In the genomic region with DNA sequence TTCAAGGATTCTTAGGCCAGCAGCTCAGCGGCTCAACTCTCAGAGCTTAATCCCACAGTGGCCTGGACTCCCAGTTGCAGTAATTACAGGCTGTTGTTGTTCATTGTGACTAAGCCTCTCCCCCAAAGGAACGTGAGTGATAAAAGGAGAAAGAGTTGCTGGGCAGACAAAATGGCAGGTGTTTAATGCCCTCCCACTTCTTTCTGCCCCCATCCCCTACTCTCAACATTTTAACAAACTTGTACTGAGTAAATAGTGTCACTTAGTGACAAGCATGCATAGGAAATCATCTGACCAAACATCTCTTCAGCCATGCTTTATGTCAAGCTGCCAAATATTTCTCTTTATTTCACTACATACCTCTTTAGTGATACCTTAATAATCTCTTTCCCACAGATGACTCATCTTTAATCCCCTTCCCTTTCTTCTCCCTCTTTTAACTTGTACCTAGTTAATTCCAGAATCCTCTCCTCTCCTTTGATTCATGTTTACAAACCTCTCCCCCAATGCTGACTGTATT, we compare ENCODE assay signal across 13 cellular contexts. TPM values are rescaled to one million over a fixed set of nuclear protein-coding genes. Genes with fewer than 3 reads are reported as not detected.
DNase-seq lines count a peak whose midpoint lies in the region; FAIRE-seq and TF ChIP-seq lines count a peak whose summit lies in the region.
"Had no signal": no experiment of that assay in that cellular context is flagged by ENCODE, and none has a peak within 500 bp of the region (broad histone marks: within the 10 kb centered on the region; RNA-seq: fewer than 3 reads in every experiment).

No MANE protein-coding gene starts in this region.

- H3K79me2 ChIP-seq in H1 (ENCODE audit: control insufficient read depth in 1 of 2, insufficient read depth in 2 of 2, low read length in 2 of 2), result no peaks in the 10 kb centered on the region

- no peak overlapping the region for H3K4me2 ChIP-seq in H1 (ENCODE audit: insufficient read depth in 1 of 2, low read depth in 2 of 2, low read length in 2 of 2)

- no peak for TF ChIP-seq RAD21 in H1 (IDR thresholded peaks at IDR 0.05 in 1 of 2, conservative IDR thresholded peaks at IDR 0.05 in 1 of 2; ENCODE audit: low read depth in 2 of 2, low read length in 2 of 2)

- TF ChIP-seq POLR2A in H1 (IDR thresholded peaks at IDR 0.05; ENCODE audit: control extremely low read depth in 1 of 2, low read depth in 2 of 2, low read length in 2 of 2) (no peak), ovary (IDR thresholded peaks at IDR 0.05) (no peak)

- no peak overlapping the region for H2BK12ac ChIP-seq in H1 (ENCODE audit: low read depth, low read length)

- intact Hi-C loops in ovary (cut with DNase I), result no loop called here

- H2BK120ac ChIP-seq in H1 (replicated peaks; ENCODE audit: low read depth, low read length), result no peak overlapping the region

- H2AFZ ChIP-seq in H1 (ENCODE audit: low read length), result no peak overlapping the region

- no peaks in the 10 kb centered on the region for H4K20me1 ChIP-seq in H1 (replicated peaks in 1 of 2; ENCODE audit: control insufficient read depth in 1 of 2, insufficient read depth in 2 of 2, low read length in 2 of 2)

- H4K5ac ChIP-seq in H1 (ENCODE audit: insufficient read length, low read depth, low read length), result no peak overlapping the region

- H3K4me1 ChIP-seq in H1 (replicated peaks in 1 of 4; ENCODE audit: control insufficient read depth in 3 of 4, insufficient read depth in 4 of 4, low read length in 3 of 4), result no peaks in the 10 kb centered on the region
- no peaks in the 10 kb centered on the region for H3K4me1 ChIP-seq in ovary (ENCODE audit: insufficient read depth)

- H3K18ac ChIP-seq in H1 (ENCODE audit: extremely low read depth, low read length), result no peak overlapping the region

- H3K9ac ChIP-seq in H1 (replicated peaks in 1 of 4; ENCODE audit: extremely low read depth in 1 of 4, low read depth in 3 of 4, low read length in 3 of 4), result no peak overlapping the region

- H3K36me3 ChIP-seq in H1 (ENCODE audit: control insufficient read depth in 2 of 4, insufficient read depth in 4 of 4, low read length in 3 of 4), result no peaks in the 10 kb centered on the region; a peak in 1 of 8 replicates
- no peaks in the 10 kb centered on the region for H3K36me3 ChIP-seq in ovary

- H3K9me3 ChIP-seq in H1 (ENCODE audit: insufficient read depth in 2 of 2, low read depth in 1 of 2, low read length in 1 of 2) (peaks cover 5 to 15% of the 10 kb centered on the region in 2 experiments), ovary (no peaks in the 10 kb centered on the region)

- POLR2A ChIA-PET in H1 (lab: Charles Lee; ENCODE audit: partially characterized antibody), result no interaction called here

- H4K91ac ChIP-seq in H1 (replicated peaks; ENCODE audit: insufficient read length, low read length), result no peak overlapping the region

- no peak overlapping the region for H2BK5ac ChIP-seq in H1 (ENCODE audit: low read depth, low read length)

- H3K4ac ChIP-seq in H1 (replicated peaks; ENCODE audit: insufficient read length, low read depth, low read length), result no peak overlapping the region

- no peak overlapping the region for H3K56ac ChIP-seq in H1 (replicated peaks; ENCODE audit: insufficient read length, low read depth, low read length)

- H2AK5ac ChIP-seq in H1 (ENCODE audit: low read depth, low read length), result no peak overlapping the region

- peak; percentile 53 for DNase-seq in H4 (ENCODE audit: low spot score)
- DNase-seq in NCI-H69 (lab: John Stamatoyannopoulos, UW), result peak; percentile 93
- no peak for DNase-seq in H1 (ENCODE audit: low read depth in 1 of 2, low spot score in 2 of 2)
- peak; percentile 56 for DNase-seq in non-pigmented ciliary epithelial cell (ENCODE audit: low read depth)
- DNase-seq in NCI-H128 (lab: John Stamatoyannopoulos, UW; ENCODE audit: unreplicated experiment), result no peak
- DNase-seq in globus pallidus (ENCODE audit: low spot score), result no peak
- DNase-seq in ovary, result no peak
- DNase-seq: activated CD8-positive, alpha-beta T cell treated with anti-CD3 and anti-CD28 coated beads, Interleukin-2, amount 10 ng/mL, durations not matched to agents 7 days and 5 days; aorta; COR-L47; erythroblast; left cardiac atrium; NCI-H446 had no signal

- no peak for FAIRE-seq in H1 (lab: Jason Lieb, UNC)

- H2BK15ac ChIP-seq in H1 (ENCODE audit: low read length), result no peak overlapping the region

- H3K14ac ChIP-seq in H1 (ENCODE audit: insufficient read length), result no peak overlapping the region

- CTCF ChIA-PET in H1 (lab: Charles Lee; ENCODE audit: partially characterized antibody), result interaction anchor here (1.0 to 2.1 kb wide), 2 partner anchors 16 to 63 kb away, joined by 5 read pairs; no protein-coding TSS in a partner anchor

- WGBS in H1 (ENCODE audit: extremely low coverage in 1 of 2, insufficient coverage in 1 of 2, insufficient read length in 1 of 2, insufficient replicate concordance in 2 of 2, low coverage in 1 of 2, low lambda C conversion rate in 2 of 2, missing lambda C conversion rate in 1 of 2), 2 experiments, result 67% methylated on average over 2 of the region's 2 CpGs; no CpG with 5 or more reads in 1 of the 2 experiments
- 24 to 28% (median 28%) methylated on average over 2 of the region's 2 CpGs for WGBS in ovary, 3 donors

- H3K27me3 ChIP-seq in H1 (replicated peaks in 1 of 4; ENCODE audit: control insufficient read depth in 3 of 4, extremely low read depth in 1 of 4, insufficient read depth in 3 of 4, low read length in 3 of 4) (no peaks in the 10 kb centered on the region), ovary (no peaks in the 10 kb centered on the region)

- TF ChIP-seq CTCF in H1 (IDR thresholded peaks at IDR 0.05; ENCODE audit: control extremely low read depth in 1 of 3, insufficient read depth in 1 of 3, low read depth in 1 of 3, low read length in 3 of 3), result no peak
- TF ChIP-seq CTCF in ovary (IDR thresholded peaks at IDR 0.05), result no peak

- H3K4me3 ChIP-seq in H1 (ENCODE audit: extremely low read depth in 1 of 4, insufficient read depth in 2 of 4, low read depth in 3 of 4, low read length in 4 of 4) (no peak overlapping the region), ovary (no peak overlapping the region)

- no peaks in the 10 kb centered on the region for H3K23me2 ChIP-seq in H1 (ENCODE audit: low read depth, low read length)

- no peaks in the 10 kb centered on the region for H3K79me1 ChIP-seq in H1 (ENCODE audit: low read depth, low read length)

- no peak overlapping the region for H4K8ac ChIP-seq in H1 (ENCODE audit: extremely low read depth, insufficient read depth, low read length)

- TF ChIP-seq EP300 in H1 (IDR thresholded peaks at IDR 0.05; ENCODE audit: borderline replicate concordance in 1 of 2, low read depth in 2 of 2, low read length in 2 of 2), result no peak
- no peak for TF ChIP-seq EP300 in ovary (IDR thresholded peaks at IDR 0.05)

- H2BK20ac ChIP-seq in H1 (ENCODE audit: low read length), result no peak overlapping the region

- H3K27ac ChIP-seq in H1 (ENCODE audit: low read depth, low read length), result no peak overlapping the region
- H3K27ac ChIP-seq in ovary, result no peak overlapping the region

- H3K23ac ChIP-seq in H1 (ENCODE audit: insufficient read length), result no peak overlapping the region

TF ChIP-seq in H1, 55 proteins besides CTCF, POLR2A, EP300 and RAD21:
- peak; percentile 35; the same call in 1 of the 2 replicates for TF ChIP-seq JUND (IDR thresholded peaks at IDR 0.05; ENCODE audit: low read length)
- TF ChIP-seq BACH1 (IDR thresholded peaks at IDR 0.05; ENCODE audit: low read length), result no peak
- TF ChIP-seq BCL11A (IDR thresholded peaks at IDR 0.05; ENCODE audit: low read depth in 2 of 2, low read length in 2 of 2), result no peak
- no peak for TF ChIP-seq SRF (IDR thresholded peaks at IDR 0.05; ENCODE audit: low read depth, low read length)

RNA-seq across cellular contexts. Expression of a gene that starts 12.4 kb away (rescaled TPM):
- total RNA-seq in H4 (2014; rRNA removed; shearing (Covaris generic)), result 15.4 and 18.5 TPM in 2 replicates
- total RNA-seq in H1 (2021; fragmentation: NEBNext Ultra II Directional; extraction: Animal tissue kit (Norgen Biotek cat#: 25700)), result 11.1 and 12.6 TPM in 2 replicates
- polyA plus RNA-seq in H1 (2011; rRNA removed) (2.5 and 4.5 TPM in 2 replicates), ovary (10 to 100 TPM in 1 of 2 donors, 1 to 10 TPM in 1; 8.4 to 10.6 TPM)
- 7.7 TPM for polyA plus RNA-seq in H1 (2011; cell fraction: cytosol; rRNA removed)
- 2.1 TPM for polyA plus RNA-seq in H1 (2011; cell fraction: nucleus; rRNA removed)
- 8.5 to 17.8 TPM (median 10.0 TPM) in 4 replicates for polyA plus RNA-seq in H1 (2012, experiment 1 of 2)
- polyA plus RNA-seq in H1 (2012, experiment 2 of 2), result 0.37 TPM
- polyA plus RNA-seq in H1 (2013, experiment 1 of 2), result 8.8 TPM
- 9.0 TPM for polyA plus RNA-seq in H1 (2013, experiment 2 of 2)
- 7.9 and 9.0 TPM in 2 replicates for polyA minus RNA-seq in H1 (2011; rRNA and poly(A)+ RNA removed)
- 4.1 TPM for polyA minus RNA-seq in H1 (2011; cell fraction: cytosol; rRNA and poly(A)+ RNA removed)
- polyA minus RNA-seq in H1 (2011; cell fraction: nucleus; rRNA and poly(A)+ RNA removed), result 19.7 TPM
- total RNA-seq in ovary, result 10 to 100 TPM in 3 of 7 donors, 1 to 10 TPM in 4; 2.8 to 17.8 (median 9.9) TPM

RNA-seq across cellular contexts. Expression of a gene that starts 47.8 kb away (rescaled TPM):
- total RNA-seq in H4 (2014; rRNA removed; shearing (Covaris generic)), result 15.8 and 17.3 TPM in 2 replicates
- total RNA-seq in H1 (2021; fragmentation: NEBNext Ultra II Directional; extraction: Animal tissue kit (Norgen Biotek cat#: 25700)), result 25.2 and 26.3 TPM in 2 replicates
- polyA plus RNA-seq in H1 (2011; rRNA removed) (2.9 and 6.2 TPM in 2 replicates), ovary (10 to 100 TPM; 22.1 to 31.4 TPM)
- 7.1 TPM for polyA plus RNA-seq in H1 (2011; cell fraction: cytosol; rRNA removed)
- polyA plus RNA-seq in H1 (2011; cell fraction: nucleus; rRNA removed), result 8.0 TPM
- polyA plus RNA-seq in H1 (2012, experiment 1 of 2), result 12.4 to 24.2 TPM (median 14.1 TPM) in 4 replicates
- 1.0 TPM for polyA plus RNA-seq in H1 (2012, experiment 2 of 2)
- 17.6 TPM for polyA plus RNA-seq in H1 (2013, experiment 1 of 2)
- 14.5 TPM for polyA plus RNA-seq in H1 (2013, experiment 2 of 2)
- polyA minus RNA-seq in H1 (2011; rRNA and poly(A)+ RNA removed), result 15.3 and 16.9 TPM in 2 replicates
- 18.3 TPM for polyA minus RNA-seq in H1 (2011; cell fraction: cytosol; rRNA and poly(A)+ RNA removed)
- 41.2 TPM for polyA minus RNA-seq in H1 (2011; cell fraction: nucleus; rRNA and poly(A)+ RNA removed)
- 10 to 100 TPM; 46.3 to 92.8 (median 60.9) TPM for total RNA-seq in ovary

Comparison
In these comparisons a context has a peak if more than half of its experiments do, and no peak if none do; other contexts are left out.
1. DNase-seq: peak in H4 (single experiment), NCI-H69 (single experiment) and non-pigmented ciliary epithelial cell (single experiment); none in H1 (0 of 2), NCI-H128 (single experiment), globus pallidus (single experiment) and ovary (0 of 5).